In the genomic region with DNA sequence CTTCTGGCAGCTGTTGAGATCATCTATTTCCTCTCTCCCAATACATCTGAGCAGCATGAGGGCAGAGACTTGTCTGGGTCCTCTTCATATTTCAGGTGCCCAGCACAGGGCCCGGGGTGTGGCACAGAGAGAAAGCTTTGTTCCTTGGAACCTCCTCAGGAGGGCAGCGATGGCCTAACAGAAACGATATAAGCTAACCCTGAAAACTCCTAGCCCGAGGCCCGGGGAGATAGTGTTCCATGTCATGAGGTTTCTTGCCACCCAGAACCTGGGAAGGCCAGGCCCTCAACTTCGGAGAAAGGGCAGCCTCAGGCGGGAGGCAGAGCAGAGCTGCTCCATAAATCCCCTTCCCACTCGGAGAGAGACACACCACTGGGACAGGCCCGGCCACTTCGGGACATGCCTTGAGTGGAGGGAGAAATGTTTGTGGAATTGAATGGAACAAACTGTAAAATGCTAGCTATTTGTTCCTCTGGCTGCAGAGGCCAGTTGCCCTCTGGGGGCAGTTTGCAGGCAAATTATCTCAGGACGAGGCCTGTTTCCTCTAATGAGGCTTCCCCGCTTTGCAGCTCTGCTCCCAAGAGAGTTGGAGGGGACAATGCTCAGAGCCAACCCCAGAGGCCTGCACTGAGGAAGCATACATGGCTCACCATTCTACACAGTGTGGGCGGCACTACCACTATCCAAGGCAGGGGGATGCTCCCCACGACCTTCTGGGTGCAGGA, we compare ENCODE assay signal across 8 cellular contexts. TPM values are rescaled to one million over a fixed set of nuclear protein-coding genes. Genes with fewer than 3 reads are reported as not detected.
DNase-seq lines count a peak whose midpoint lies in the region; ATAC-seq and TF ChIP-seq lines count a peak whose summit lies in the region.

No MANE protein-coding gene starts in this region.

- peaks cover 0 to 90% of the 10 kb centered on the region in 2 donors for H3K4me1 ChIP-seq in right atrium auricular region
- peaks cover 50 to 100% (median 99%) of the 10 kb centered on the region in 5 donors for H3K4me1 ChIP-seq in subcutaneous abdominal adipose tissue (ENCODE audit: control insufficient read depth in 5 of 5, insufficient read depth in 5 of 5, low read length in 5 of 5)

- peaks cover 92% of the 10 kb centered on the region for H3K4me1 Mint-ChIP-seq in activated T-cell treated with anti-CD3 and anti-CD28 coated beads, Interleukin-2, amount 50 U/mL, for 4 hours (ENCODE audit: low read depth)

- no peak for ATAC-seq in activated T-cell treated with anti-CD3 and anti-CD28 coated beads, Interleukin-2, amount 50 U/mL, for 4 hours
- ATAC-seq in HG03520 (IDR thresholded peaks at IDR 0.05; ENCODE audit: unreplicated experiment), result no peak

- no peaks in the 10 kb centered on the region for H3K9me3 ChIP-seq in right atrium auricular region
- H3K9me3 ChIP-seq in subcutaneous abdominal adipose tissue (ENCODE audit: control insufficient read depth in 5 of 5, low read length in 5 of 5), result no peaks in the 10 kb centered on the region

- no peaks in the 10 kb centered on the region for H3K9me3 Mint-ChIP-seq in activated T-cell treated with anti-CD3 and anti-CD28 coated beads, Interleukin-2, amount 50 U/mL, for 4 hours

- no peaks in the 10 kb centered on the region for H3K27me3 Mint-ChIP-seq in activated T-cell treated with anti-CD3 and anti-CD28 coated beads, Interleukin-2, amount 50 U/mL, for 4 hours (ENCODE audit: low read depth)

- peak overlapping the region; percentile 67 for H3K4me3 Mint-ChIP-seq in activated T-cell treated with anti-CD3 and anti-CD28 coated beads, Interleukin-2, amount 50 U/mL, for 4 hours

- DNase-seq in activated T-cell treated with anti-CD3 and anti-CD28 coated beads, Interleukin-2, amount 50 U/mL, for 4 hours, result no peak
- no peak for DNase-seq in activated T-cell treated with anti-CD3 and anti-CD28 coated beads, Interleukin-2, amount 50 U/mL, for 1 hour
- DNase-seq in UCSD-AML1 (lab: John Stamatoyannopoulos, UW; ENCODE audit: unreplicated experiment) (peak; percentile 76), right atrium auricular region (ENCODE audit: low spot score) (no peak), NCI-H226 (no peak), HK-2 (ENCODE audit: unreplicated experiment) (no peak)

- H3K9ac ChIP-seq in subcutaneous abdominal adipose tissue (ENCODE audit: low read length in 5 of 5), result peak overlapping the region; percentile 30 to 95 (median 52)

- peak overlapping the region; percentile 59 to 69 for H3K27ac ChIP-seq in right atrium auricular region
- H3K27ac ChIP-seq in subcutaneous abdominal adipose tissue (ENCODE audit: low read depth, low read length), result peak overlapping the region; percentile 100

- H3K36me3 Mint-ChIP-seq in activated T-cell treated with anti-CD3 and anti-CD28 coated beads, Interleukin-2, amount 50 U/mL, for 4 hours (ENCODE audit: insufficient read depth), result no peaks in the 10 kb centered on the region

- H3K36me3 ChIP-seq in right atrium auricular region, result no peaks in the 10 kb centered on the region
- peaks cover 0 to 4% (median 3%) of the 10 kb centered on the region in 5 donors for H3K36me3 ChIP-seq in subcutaneous abdominal adipose tissue (ENCODE audit: control insufficient read depth in 5 of 5, insufficient read depth in 5 of 5, low read length in 5 of 5)

- no peak overlapping the region for H3K4me3 ChIP-seq in right atrium auricular region
- H3K4me3 ChIP-seq in subcutaneous abdominal adipose tissue (ENCODE audit: low read depth in 1 of 5, low read length in 5 of 5), result peak overlapping the region; percentile 20 to 51 (median 30)

- H3K27me3 ChIP-seq in right atrium auricular region, result no peaks in the 10 kb centered on the region
- H3K27me3 ChIP-seq in subcutaneous abdominal adipose tissue (ENCODE audit: control insufficient read depth in 5 of 5, insufficient read depth in 4 of 5, low read length in 5 of 5), result no peaks in the 10 kb centered on the region

- TF ChIP-seq CTCF in right atrium auricular region (IDR thresholded peaks at IDR 0.05), result no peak

RNA-seq across cellular contexts. Expression of a gene that starts 11.6 kb away (rescaled TPM):
- 10 to 100 TPM; 16.7 to 25.1 (median 18.8) TPM for total RNA-seq in activated T-cell treated with anti-CD3 and anti-CD28 coated beads, Interleukin-2, amount 50 U/mL, for 4 hours
- 10 to 100 TPM; 19.4 to 22.9 TPM for total RNA-seq in right atrium auricular region

RNA-seq across cellular contexts. Expression of a gene that starts 59.5 kb away (rescaled TPM):
- 1,000 to 10,000 TPM; 4,010 to 4,371 (median 4,184) TPM for total RNA-seq in activated T-cell treated with anti-CD3 and anti-CD28 coated beads, Interleukin-2, amount 50 U/mL, for 4 hours
- total RNA-seq in right atrium auricular region, result 100 to 1,000 TPM; 391 to 983 TPM

Comparison
In these comparisons a context has a peak if more than half of its experiments do, and no peak if none do; other contexts are left out.
1. H3K4me3 ChIP-seq: peak in subcutaneous abdominal adipose tissue (5 of 5); none in right atrium auricular region (0 of 2).
2. RNA of a gene that starts 59.5 kb away (total RNA-seq): 4,010 to 4,371 TPM in activated T-cell treated with anti-CD3 and anti-CD28 coated beads, Interleukin-2, amount 50 U/mL, for 4 hours; 391 to 983 TPM in right atrium auricular region; every median in the first group is over 4 times any median in the second.